8 cellular contexts compared by ENCODE assay signal in the genomic region with DNA sequence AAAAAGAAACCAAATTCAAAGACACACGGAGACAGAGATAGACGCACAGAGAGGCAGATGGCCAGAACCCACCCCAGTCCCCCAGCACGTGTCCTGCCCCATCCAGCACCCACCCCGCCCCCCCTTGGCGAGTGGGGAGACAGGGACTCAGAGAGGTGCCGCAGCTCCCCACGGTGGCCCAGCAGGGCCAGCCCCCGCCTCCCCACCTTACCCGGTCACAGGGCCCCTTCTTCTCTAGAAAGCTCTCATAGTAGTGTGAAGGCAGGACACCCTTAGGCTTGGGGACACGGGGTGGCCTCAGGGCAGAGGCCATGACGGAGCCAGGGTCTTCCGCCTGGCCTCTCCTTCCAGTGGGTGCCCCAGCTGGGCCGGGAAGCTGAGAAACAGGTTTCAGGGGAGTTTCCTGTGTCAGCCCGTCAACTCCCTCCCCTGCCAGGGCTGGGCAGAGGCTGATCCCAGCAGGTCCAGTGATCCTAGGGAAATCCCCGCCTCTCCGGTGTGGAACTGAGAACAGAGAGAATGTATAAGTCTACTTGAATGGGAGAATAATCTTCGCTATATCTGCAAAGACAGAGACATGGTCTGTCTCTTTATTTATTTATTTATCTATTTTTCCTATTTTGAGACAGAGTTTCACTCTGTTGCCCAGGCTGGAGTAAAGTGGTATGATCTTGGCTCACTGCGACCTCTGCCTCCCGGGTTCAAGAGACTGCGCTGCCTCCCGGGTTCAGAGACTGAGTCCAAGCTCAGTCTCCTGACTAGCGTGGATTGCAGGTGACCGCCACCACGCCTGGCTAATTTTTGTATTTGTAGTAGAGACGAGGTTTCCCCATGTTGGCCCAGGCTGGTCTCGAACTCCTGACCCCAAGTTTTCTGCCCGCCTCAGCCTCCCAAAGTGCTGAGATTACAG. TPM values are rescaled to one million over a fixed set of nuclear protein-coding genes. Genes with fewer than 3 reads are reported as not detected.
DNase-seq lines count a peak whose midpoint lies in the region; ATAC-seq, FAIRE-seq and TF ChIP-seq lines count a peak whose summit lies in the region.

A gene with protein sequence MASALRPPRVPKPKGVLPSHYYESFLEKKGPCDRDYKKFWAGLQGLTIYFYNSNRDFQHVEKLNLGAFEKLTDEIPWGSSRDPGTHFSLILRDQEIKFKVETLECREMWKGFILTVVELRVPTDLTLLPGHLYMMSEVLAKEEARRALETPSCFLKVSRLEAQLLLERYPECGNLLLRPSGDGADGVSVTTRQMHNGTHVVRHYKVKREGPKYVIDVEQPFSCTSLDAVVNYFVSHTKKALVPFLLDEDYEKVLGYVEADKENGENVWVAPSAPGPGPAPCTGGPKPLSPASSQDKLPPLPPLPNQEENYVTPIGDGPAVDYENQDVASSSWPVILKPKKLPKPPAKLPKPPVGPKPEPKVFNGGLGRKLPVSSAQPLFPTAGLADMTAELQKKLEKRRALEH (minus strand): TSS at position 387 of the 910 bp plus-strand sequence. CDS start 74 bp downstream, at position 313.

- peak; percentile 85 for DNase-seq in bronchial epithelial cell (ENCODE audit: low read depth)
- DNase-seq in testis = peak; percentile 51
- no peak for DNase-seq in GM13977 (ENCODE audit: low spot score)
- no peak for DNase-seq in NCI-H1417 treated with DMSO at 0.1 percent for 48 hours (lab: John Stamatoyannopoulos, UW)

- no peak for ATAC-seq in HG03108 (IDR thresholded peaks at IDR 0.05; ENCODE audit: unreplicated experiment)

- no peaks in the 10 kb centered on the region for H3K79me2 ChIP-seq in DOHH2 (ENCODE audit: control insufficient read depth, low read length)
- no peaks in the 10 kb centered on the region for H3K79me2 ChIP-seq in OCI-LY1 (ENCODE audit: insufficient read depth, low read length)

- H3K9me2 ChIP-seq in DOHH2 (replicated peaks; ENCODE audit: control insufficient read depth, low read length) = no peaks in the 10 kb centered on the region
- H3K9me2 ChIP-seq in OCI-LY1 (ENCODE audit: low read depth, low read length) = no peaks in the 10 kb centered on the region

- H3K4me1 ChIP-seq in DOHH2 (ENCODE audit: control insufficient read depth, low read length) = peaks cover 19% of the 10 kb centered on the region
- peaks cover 15% of the 10 kb centered on the region for H3K4me1 ChIP-seq in OCI-LY1 (ENCODE audit: insufficient read depth, low read length, severe bottlenecking)
- H3K4me1 ChIP-seq in liver (ENCODE audit: control insufficient read depth in 4 of 4, insufficient read depth in 4 of 4, low read length in 3 of 4) = peaks cover 5 to 44% (median 30%) of the 10 kb centered on the region in 4 donors
- peaks cover 7% of the 10 kb centered on the region for H3K4me1 ChIP-seq in testis

- no peaks in the 10 kb centered on the region for H3K9me3 ChIP-seq in DOHH2 (ENCODE audit: control insufficient read depth, insufficient read depth, low read length)
- H3K9me3 ChIP-seq in OCI-LY1 (ENCODE audit: low read length) = no peaks in the 10 kb centered on the region
- no peaks in the 10 kb centered on the region for H3K9me3 ChIP-seq in liver (ENCODE audit: control insufficient read depth in 4 of 4, low read length in 3 of 4)
- H3K9me3 ChIP-seq in testis = no peaks in the 10 kb centered on the region

- H3K36me3 ChIP-seq in DOHH2 (ENCODE audit: control insufficient read depth, low read length) (no peaks in the 10 kb centered on the region), OCI-LY1 (ENCODE audit: insufficient read depth, low read length) (no peaks in the 10 kb centered on the region), bronchial epithelial cell (ENCODE audit: control insufficient read depth, insufficient read depth, low read length) (no peaks in the 10 kb centered on the region), liver (ENCODE audit: control insufficient read depth in 4 of 4, insufficient read depth in 3 of 4, low read depth in 1 of 4, low read length in 3 of 4) (peaks cover 0 to 1% (median 0%) of the 10 kb centered on the region in 4 donors), testis (ENCODE audit: low read depth, missing control alignments) (no peaks in the 10 kb centered on the region)

- H3K4me2 ChIP-seq in DOHH2 (ENCODE audit: low read length) (peak within 1 kb of the TSS; percentile 35), OCI-LY1 (ENCODE audit: low read length) (peak within 1 kb of the TSS; percentile 52)

- intact Hi-C loops in testis (cut with DNase I; ENCODE audit: low total_unique reads) = no loop called here

- H3K27me3 ChIP-seq in DOHH2 (ENCODE audit: control insufficient read depth, low read length) = no peaks in the 10 kb centered on the region
- no peaks in the 10 kb centered on the region for H3K27me3 ChIP-seq in OCI-LY1 (ENCODE audit: insufficient read depth, low read length)
- H3K27me3 ChIP-seq in bronchial epithelial cell (ENCODE audit: control insufficient read depth, insufficient read depth, low read length) = no peaks in the 10 kb centered on the region
- no peaks in the 10 kb centered on the region for H3K27me3 ChIP-seq in liver (ENCODE audit: control insufficient read depth in 4 of 4, insufficient read depth in 4 of 4, low read length in 3 of 4)
- no peaks in the 10 kb centered on the region for H3K27me3 ChIP-seq in testis

- peak; percentile 8 to 36 for TF ChIP-seq RAD21 in liver (IDR thresholded peaks at IDR 0.05)

- no peak for TF ChIP-seq CTCF in DOHH2 (IDR thresholded peaks at IDR 0.05; ENCODE audit: low read depth, low read length, poor library complexity, severe bottlenecking)
- TF ChIP-seq CTCF in OCI-LY1 (IDR thresholded peaks at IDR 0.05; ENCODE audit: low read length) = no peak
- no peak for TF ChIP-seq CTCF in bronchial epithelial cell (IDR thresholded peaks at IDR 0.05; ENCODE audit: insufficient read depth, low read length, severe bottlenecking)
- TF ChIP-seq CTCF in liver (IDR thresholded peaks at IDR 0.05; ENCODE audit: low read depth, low read length, missing input control) = no peak
- TF ChIP-seq CTCF in testis (IDR thresholded peaks at IDR 0.05) = no peak
- no peak for TF ChIP-seq CTCF in GM13977 (IDR thresholded peaks at IDR 0.05; ENCODE audit: extremely low read depth, insufficient read depth, missing control alignments)

- H3K4me3 ChIP-seq in DOHH2 (ENCODE audit: low read length) (peak within 1 kb of the TSS; percentile 13), OCI-LY1 (ENCODE audit: low read depth, low read length, poor library complexity, severe bottlenecking) (peak within 1 kb of the TSS; percentile 37), bronchial epithelial cell (ENCODE audit: low read depth, low read length) (peak within 1 kb of the TSS; percentile 73), liver (ENCODE audit: low read depth in 1 of 3, low read length in 3 of 3) (peak within 1 kb of the TSS; percentile 51 to 88 (median 67)), testis (peak within 1 kb of the TSS; percentile 32 to 43)

- peak within 1 kb of the TSS; percentile 22; the same call in 1 of the 2 replicates for H3K9ac ChIP-seq in OCI-LY1 (ENCODE audit: low read length)
- H3K9ac ChIP-seq in liver (ENCODE audit: low read depth in 1 of 2, low read length in 2 of 2) = peak within 1 kb of the TSS; percentile 19 to 78

- 20% methylated on average over 27 of the region's 27 CpGs for WGBS in liver
- 54 to 55% methylated on average over 24 to 25 of the region's 27 CpGs for WGBS in testis, 2 donors

- no peak for TF ChIP-seq POLR2A in testis (IDR thresholded peaks at IDR 0.05)

- H2AFZ ChIP-seq in OCI-LY1 (ENCODE audit: low read length) = no peak within 1 kb of the TSS

- H3K27ac ChIP-seq in DOHH2 (ENCODE audit: low read depth, low read length) = no peak within 1 kb of the TSS
- no peak within 1 kb of the TSS for H3K27ac ChIP-seq in OCI-LY1 (ENCODE audit: low read depth, low read length, poor library complexity, severe bottlenecking)
- H3K27ac ChIP-seq in liver (ENCODE audit: low read depth in 1 of 2, low read length in 2 of 2) = peak within 1 kb of the TSS; percentile 88 to 92
- H3K27ac ChIP-seq in testis = peak within 1 kb of the TSS; percentile 45 to 48

- H3F3A ChIP-seq in DOHH2 (ENCODE audit: control insufficient read depth, insufficient read depth) = no peaks in the 10 kb centered on the region
- H3F3A ChIP-seq in OCI-LY1 (ENCODE audit: insufficient read depth, low read length) = no peaks in the 10 kb centered on the region

- H4K20me1 ChIP-seq in DOHH2 (ENCODE audit: control insufficient read depth, insufficient read depth, low read depth, low read length) = no peaks in the 10 kb centered on the region
- no peaks in the 10 kb centered on the region for H4K20me1 ChIP-seq in OCI-LY1 (ENCODE audit: insufficient read depth, low read length)

- in situ Hi-C loops in GM13977 (cut with MboI; ENCODE audit: low pct_unique_long_range_greater_than_20kb, low sequenced_read_pairs, unreplicated experiment) = no loop called here

- no peak for FAIRE-seq in bronchial epithelial cell (lab: Jason Lieb, UNC)

TF ChIP-seq in liver, 16 proteins besides CTCF, POLR2A, EP300 and RAD21 (continues in another document):
- TF ChIP-seq, protein P1, sequence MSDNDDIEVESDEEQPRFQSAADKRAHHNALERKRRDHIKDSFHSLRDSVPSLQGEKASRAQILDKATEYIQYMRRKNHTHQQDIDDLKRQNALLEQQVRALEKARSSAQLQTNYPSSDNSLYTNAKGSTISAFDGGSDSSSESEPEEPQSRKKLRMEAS (IDR thresholded peaks at IDR 0.05) = no peak
- TF ChIP-seq EGR1 (IDR thresholded peaks at IDR 0.05; ENCODE audit: low read depth in 2 of 2) (no peak), RXRA (IDR thresholded peaks at IDR 0.05) (peak; percentile 11 to 38), SP1 (IDR thresholded peaks at IDR 0.05) (peak; percentile 61), FOXA2 (IDR thresholded peaks at IDR 0.05) (no peak), TAF1 (conservative IDR thresholded peaks at IDR 0.05) (no peak), JUND (IDR thresholded peaks at IDR 0.05) (no peak), GABPA (IDR thresholded peaks at IDR 0.05 in 1 of 2, conservative IDR thresholded peaks at IDR 0.05 in 1 of 2) (no peak), NR2F2 (IDR thresholded peaks at IDR 0.05) (no peak), HNF4A (conservative IDR thresholded peaks at IDR 0.05) (peak; percentile 41 to 50), YY1 (IDR thresholded peaks at IDR 0.05) (no peak)
- TF ChIP-seq, protein P2, sequence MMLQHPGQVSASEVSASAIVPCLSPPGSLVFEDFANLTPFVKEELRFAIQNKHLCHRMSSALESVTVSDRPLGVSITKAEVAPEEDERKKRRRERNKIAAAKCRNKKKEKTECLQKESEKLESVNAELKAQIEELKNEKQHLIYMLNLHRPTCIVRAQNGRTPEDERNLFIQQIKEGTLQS (IDR thresholded peaks at IDR 0.05) = no peak

RNA-seq across cellular contexts. Expression of the gene that starts here (rescaled TPM):
- total RNA-seq in bronchial epithelial cell (83.2 and 132 TPM in 2 replicates), liver (10 to 100 TPM in 1 of 2 donors, 1 to 10 TPM in 1; 8.6 to 26.4 TPM), testis (1 to 10 TPM; 5.3 to 6.4 TPM)
- polyA plus RNA-seq in liver (10 to 100 TPM; 23.6 to 24.5 TPM), testis (ENCODE audit: insufficient read depth, low read depth, low replicate concordance) (6.2 TPM)

Comparison
In these comparisons a context has a peak if more than half of its experiments do, and no peak if none do; other contexts are left out.
1. H3K27ac ChIP-seq: peak in liver (2 of 2) and testis (2 of 2); none in DOHH2 (single experiment) and OCI-LY1 (single experiment).
2. H3K4me3 ChIP-seq: peak in every context shown above with its lines; median percentile 73 in bronchial epithelial cell; 67 in liver; 38 in testis; 37 in OCI-LY1; 13 in DOHH2.
3. DNase-seq: peak in bronchial epithelial cell (single experiment) and testis (single experiment); none in GM13977 (single experiment) and NCI-H1417 treated with DMSO at 0.1 percent for 48 hours (single experiment).